Comparison of ENCODE assay signal across 15 cellular contexts in the genomic region with DNA sequence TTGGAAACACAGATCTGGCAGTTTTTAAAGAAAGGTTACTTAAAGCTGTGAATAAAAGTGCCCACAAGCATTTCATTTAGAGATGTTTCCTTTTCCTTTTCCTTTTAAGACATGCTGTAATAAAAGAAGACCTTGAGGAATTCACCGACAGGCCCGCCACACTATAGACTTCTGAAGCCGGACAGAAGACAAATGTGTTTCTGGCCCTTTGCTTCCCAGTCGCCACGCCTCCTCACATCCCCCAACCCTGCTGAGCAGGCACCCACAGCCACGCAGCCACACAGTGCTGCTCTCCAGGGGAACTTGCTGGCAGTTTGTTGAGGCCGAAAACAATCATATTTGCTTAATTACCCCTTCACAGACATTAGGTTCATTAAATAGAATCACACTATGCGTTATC.
DNase-seq lines count a peak whose midpoint lies in the region; ATAC-seq and TF ChIP-seq lines count a peak whose summit lies in the region.
"Had no signal": no experiment of that assay in that cellular context is flagged by ENCODE, and none has a peak within 500 bp of the region (broad histone marks: within the 10 kb centered on the region; RNA-seq: fewer than 3 reads in every experiment).

No MANE protein-coding gene starts in this region.

- CTCF ChIA-PET in HEK293 (lab: Yijun Ruan, JAX): interaction anchor here (0.7 kb wide), 1 partner anchor 42 kb away, joined by 4 read pairs; no protein-coding TSS in a partner anchor
- CTCF ChIA-PET in activated CD8-positive, alpha-beta T cell treated with anti-CD3 and anti-CD28 coated beads for 36 hours (lab: Charles Lee): no interaction called here

- peak overlapping the region in 2 of 3 experiments; percentile 28 to 61 for H3K27ac Mint-ChIP-seq in nephron
- H3K27ac Mint-ChIP-seq in activated CD8-positive, alpha-beta T cell treated with anti-CD3 and anti-CD28 coated beads for 36 hours: no peak overlapping the region
- H3K27ac Mint-ChIP-seq: B cell; CD4-positive, alpha-beta T cell had no signal

- H3K4me1 Mint-ChIP-seq in nephron: peaks cover 50% of the 10 kb centered on the region
- H3K4me1 Mint-ChIP-seq in activated CD8-positive, alpha-beta T cell treated with anti-CD3 and anti-CD28 coated beads for 36 hours (ENCODE audit: low read depth): peaks cover 22% of the 10 kb centered on the region

- H3K4me1 ChIP-seq in HEK293 (ENCODE audit: control insufficient read depth, insufficient read depth, low read length): peaks cover 5% of the 10 kb centered on the region

- H3K9me3 ChIP-seq in HEK293 (ENCODE audit: control insufficient read depth, insufficient read depth, low read depth, low read length): no peaks in the 10 kb centered on the region

- DNase-seq in amniotic epithelial cell (ENCODE audit: low read depth): peak; percentile 64
- DNase-seq in foreskin melanocyte: peak; percentile 21
- DNase-seq in DMS53 (lab: John Stamatoyannopoulos, UW): no peak
- DNase-seq in activated CD8-positive, alpha-beta T cell treated with anti-CD3 and anti-CD28 coated beads for 36 hours: no peak
- no peak for DNase-seq in hepatic stellate cell (ENCODE audit: low spot score)
- DNase-seq: CD4-positive, alpha-beta T cell; H7; NCI-H146; NCI-H345; SJCRH30 had no signal

- intact Hi-C loops in activated CD8-positive, alpha-beta T cell treated with anti-CD3 and anti-CD28 coated beads for 36 hours (cut with micrococcal nuclease): no loop called here

- peaks cover 5% of the 10 kb centered on the region for H3K36me3 Mint-ChIP-seq in nephron (ENCODE audit: low read depth)
- H3K36me3 Mint-ChIP-seq in activated CD8-positive, alpha-beta T cell treated with anti-CD3 and anti-CD28 coated beads for 36 hours (ENCODE audit: low read depth): peaks cover 8% of the 10 kb centered on the region

- H3K4me3 Mint-ChIP-seq in nephron: no peak overlapping the region
- no peak overlapping the region for H3K4me3 Mint-ChIP-seq in activated CD8-positive, alpha-beta T cell treated with anti-CD3 and anti-CD28 coated beads for 36 hours
- H3K4me3 Mint-ChIP-seq: B cell; CD4-positive, alpha-beta T cell had no signal

- H3K27ac ChIP-seq in HEK293 (ENCODE audit: extremely low read depth, low read depth, low read length): no peak overlapping the region
- H3K27ac ChIP-seq: RWPE1, SJCRH30 had no signal

- no peaks in the 10 kb centered on the region for H3K27me3 Mint-ChIP-seq in nephron (ENCODE audit: low read depth)
- H3K27me3 Mint-ChIP-seq in activated CD8-positive, alpha-beta T cell treated with anti-CD3 and anti-CD28 coated beads for 36 hours: no peaks in the 10 kb centered on the region
- H3K27me3 Mint-ChIP-seq: B cell; CD4-positive, alpha-beta T cell had no signal

- POLR2A ChIA-PET in HEK293 (lab: Yijun Ruan, JAX): no interaction called here
- POLR2A ChIA-PET in activated CD8-positive, alpha-beta T cell treated with anti-CD3 and anti-CD28 coated beads for 36 hours (lab: Charles Lee): no interaction called here

- no peak for ATAC-seq in GM18519 (IDR thresholded peaks at IDR 0.05; ENCODE audit: low FRiP score, unreplicated experiment)
- ATAC-seq in activated CD8-positive, alpha-beta T cell treated with anti-CD3 and anti-CD28 coated beads for 36 hours: no peak

- no peaks in the 10 kb centered on the region for H3K9me3 Mint-ChIP-seq in nephron
- no peaks in the 10 kb centered on the region for H3K9me3 Mint-ChIP-seq in activated CD8-positive, alpha-beta T cell treated with anti-CD3 and anti-CD28 coated beads for 36 hours
- H3K9me3 Mint-ChIP-seq: CD4-positive, alpha-beta T cell had no signal

- TF ChIP-seq CTCF in HEK293 (tag by site-specific recombination; IDR thresholded peaks at IDR 0.05) (no peak), nephron (IDR thresholded peaks at IDR 0.05; ENCODE audit: unreplicated experiment in 3 of 3) (no peak)
- no peak for TF ChIP-seq CTCF in activated CD8-positive, alpha-beta T cell treated with anti-CD3 and anti-CD28 coated beads for 36 hours (IDR thresholded peaks at IDR 0.05)

- H3K4me3 ChIP-seq in HEK293 (ENCODE audit: low read depth, low read length): no peak overlapping the region
- H3K4me3 ChIP-seq: SJCRH30 had no signal

- H3K36me3 ChIP-seq in HEK293 (ENCODE audit: control insufficient read depth in 2 of 2, insufficient read depth in 1 of 2, low read length in 2 of 2): peaks cover 0 to 9% of the 10 kb centered on the region in 2 experiments; a peak in 1 of 3 replicates

TF ChIP-seq in HEK293, 187 proteins besides CTCF, POLR2A, EP300 and RAD21:
- TF ChIP-seq ZNF239 (tag by site-specific recombination; IDR thresholded peaks at IDR 0.05) (no peak), ZIC2 (tag by site-specific recombination; IDR thresholded peaks at IDR 0.05) (0 out of 2 replicates have a peak, but pooled peaks have one; percentile 28), ZNF571 (tag by site-specific recombination; IDR thresholded peaks at IDR 0.05) (no peak)
TF ChIP-seq in HEK293: peak in this region for 1.

Comparison
In these comparisons a context has a peak if more than half of its experiments do, and no peak if none do; other contexts are left out.
1. DNase-seq: peak in amniotic epithelial cell (single experiment) and foreskin melanocyte (single experiment); none in DMS53 (single experiment), activated CD8-positive, alpha-beta T cell treated with anti-CD3 and anti-CD28 coated beads for 36 hours (single experiment) and hepatic stellate cell (single experiment).